In genomic region chr15:40464595-40465185, GRCh38 we compare ENCODE assay signal across 15 cellular contexts.
"Had no signal": no experiment of that assay in that cellular context is flagged by ENCODE, and none has a peak within 500 bp of the region (broad histone marks: within the 10 kb centered on the region; RNA-seq: fewer than 3 reads in every experiment).

No MANE protein-coding gene starts in this region.

- H3K4me1 ChIP-seq: colonic mucosa, neural progenitor cell, parathyroid adenoma, right atrium auricular region had no signal

- H3K4me3 ChIP-seq: colonic mucosa, heart right ventricle, neural progenitor cell, right atrium auricular region, skin epidermis, transverse colon had no signal

- DNase-seq: activated CD4-positive, alpha-beta T cell treated with anti-CD3 and anti-CD28 coated beads, Interleukin-2, amount 10 ng/mL, durations not matched to agents 24 days and 14 days; activated gamma-delta T cell; activated T-cell treated with anti-CD3 and anti-CD28 coated beads, Interleukin-2, amount 50 U/mL, for 4 hours; colonic mucosa; effector CD4-positive, alpha-beta T cell; heart right ventricle; left ventricle myocardium superior; substantia nigra; T-helper 17 cell; transverse colon had no signal

- H3K36me3 ChIP-seq: neural progenitor cell, transverse colon had no signal

- H3K9me3 Mint-ChIP-seq: activated CD4-positive, alpha-beta T cell treated with anti-CD3 and anti-CD28 coated beads, Interleukin-2, amount 10 ng/mL, durations not matched to agents 24 days and 14 days; activated T-cell treated with anti-CD3 and anti-CD28 coated beads, Interleukin-2, amount 50 U/mL, for 4 hours; neural progenitor cell; WTC11 had no signal

- H3K27me3 ChIP-seq: colonic mucosa, heart right ventricle, neural progenitor cell, right atrium auricular region, transverse colon had no signal

- H3K27ac ChIP-seq: colonic mucosa, heart right ventricle, neural progenitor cell, parathyroid adenoma, right atrium auricular region, transverse colon had no signal

- H3K27me3 Mint-ChIP-seq: activated CD4-positive, alpha-beta T cell treated with anti-CD3 and anti-CD28 coated beads, Interleukin-2, amount 10 ng/mL, durations not matched to agents 24 days and 14 days; T-helper 17 cell had no signal

- H3K27ac Mint-ChIP-seq: activated CD4-positive, alpha-beta T cell treated with anti-CD3 and anti-CD28 coated beads, Interleukin-2, amount 10 ng/mL, durations not matched to agents 24 days and 14 days; neural progenitor cell; T-helper 17 cell; WTC11 had no signal

- H3K4me3 Mint-ChIP-seq: activated CD4-positive, alpha-beta T cell treated with anti-CD3 and anti-CD28 coated beads, Interleukin-2, amount 10 ng/mL, durations not matched to agents 24 days and 14 days; activated T-cell treated with anti-CD3 and anti-CD28 coated beads, Interleukin-2, amount 50 U/mL, for 4 hours; neural progenitor cell; T-helper 17 cell; WTC11 had no signal

- H3K9me3 ChIP-seq: colonic mucosa, heart right ventricle, right atrium auricular region, transverse colon had no signal

- ATAC-seq: activated T-cell treated with anti-CD3 and anti-CD28 coated beads, Interleukin-2, amount 50 U/mL, for 4 hours; heart right ventricle; left ventricle myocardium superior; T-helper 17 cell; WTC11 had no signal
